12 cellular contexts compared by ENCODE assay signal in genomic region chr3:112134335-112135124, GRCh38. TPM values are rescaled to one million over a fixed set of nuclear protein-coding genes. Genes with fewer than 3 reads are reported as not detected.
A peak's percentile ranks its signal among the peaks of the same experiment; 100 is the strongest.
DNase-seq lines count a peak whose midpoint lies in the region; ATAC-seq, FAIRE-seq and TF ChIP-seq lines count a peak whose summit lies in the region.
"Had no signal": no experiment of that assay in that cellular context is flagged by ENCODE, and none has a peak within 500 bp of the region (broad histone marks: within the 10 kb centered on the region; RNA-seq: fewer than 3 reads in every experiment).

No MANE protein-coding gene starts in this region.

- H3K27me3 Mint-ChIP-seq in CD4-positive, alpha-beta memory T cell: no peaks in the 10 kb centered on the region
- H3K27me3 Mint-ChIP-seq in IgD-negative memory B cell: no peaks in the 10 kb centered on the region

- no peak overlapping the region for H2BK15ac ChIP-seq in neuronal stem cell (ENCODE audit: low read length)

- CTCF ChIA-PET in CD4-positive, alpha-beta memory T cell (lab: Charles Lee; ENCODE audit: partially characterized antibody): interaction anchor here (1.1 to 6.8 kb wide), 3 partner anchors 10 to 159 kb away, joined by 3 to 43 read pairs (median 43); partner anchors contain the start of gene SLC9C1

- H3K4me3 Mint-ChIP-seq in CD4-positive, alpha-beta memory T cell: peak overlapping the region; percentile 14 to 98 (median 56)
- peak overlapping the region in 2 of 4 donors; percentile 50 to 94 for H3K4me3 Mint-ChIP-seq in IgD-negative memory B cell

- H3K18ac ChIP-seq in neuronal stem cell (ENCODE audit: low read length): no peak overlapping the region

- peaks cover 82% of the 10 kb centered on the region for H3K4me1 ChIP-seq in CD4-positive, alpha-beta memory T cell (ENCODE audit: insufficient read depth, low read length)
- H3K4me1 ChIP-seq in neuronal stem cell (ENCODE audit: control insufficient read depth in 2 of 2, insufficient read depth in 1 of 2, low read depth in 1 of 2, low read length in 2 of 2): peaks cover 2 to 12% of the 10 kb centered on the region in 2 donors

- no peak overlapping the region for H3K4me2 ChIP-seq in neuronal stem cell (ENCODE audit: insufficient read depth, low read length, poor library complexity, severe bottlenecking)

- H3K27ac Mint-ChIP-seq in CD4-positive, alpha-beta memory T cell: peak overlapping the region; percentile 97 to 99 (median 98)
- H3K27ac Mint-ChIP-seq in IgD-negative memory B cell: peak overlapping the region; percentile 88 to 97 (median 94)

- no peak overlapping the region for H2BK5ac ChIP-seq in neuronal stem cell (ENCODE audit: low read length)

- H3K36me3 Mint-ChIP-seq in CD4-positive, alpha-beta memory T cell: peaks cover 7 to 10% of the 10 kb centered on the region in 2 donors
- H3K36me3 Mint-ChIP-seq in IgD-negative memory B cell: no peaks in the 10 kb centered on the region

- H3K4ac ChIP-seq in neuronal stem cell (ENCODE audit: low read length): no peak overlapping the region

- H3K27ac ChIP-seq in CD4-positive, alpha-beta memory T cell (ENCODE audit: low read depth, low read length): peak overlapping the region; percentile 76
- H3K27ac ChIP-seq in VCaP (peak overlapping the region; percentile 90), neuronal stem cell (replicated peaks; ENCODE audit: low read length) (no peak overlapping the region)

- POLR2A ChIA-PET in CD4-positive, alpha-beta memory T cell (lab: Charles Lee; ENCODE audit: partially characterized antibody): interaction anchor here (3.5 kb wide), 1 partner anchor 10 kb away, joined by 18 read pairs; no protein-coding TSS in a partner anchor

- TF ChIP-seq CTCF in VCaP (conservative IDR thresholded peaks at IDR 0.05): no peak

- DNase-seq in CD4-positive, alpha-beta memory T cell: peak; percentile 58 to 79 (median 74)
- DNase-seq in neuronal stem cell (ENCODE audit: low spot score) (no peak), kidney glomerular epithelial cell (lab: John Stamatoyannopoulos, UW) (no peak), RCC 7860 (ENCODE audit: low spot score) (no peak)
- DNase-seq: anterior cingulate cortex, NCI-H524 had no signal

- no CpG with 5 or more reads among the region's 8 CpGs for WGBS in neuronal stem cell (ENCODE audit: extremely low coverage in 2 of 2, insufficient read length in 2 of 2, insufficient replicate concordance in 1 of 2), 2 donors

- H3K27me3 ChIP-seq in CD4-positive, alpha-beta memory T cell (ENCODE audit: insufficient read depth, low read length): no peaks in the 10 kb centered on the region
- H3K27me3 ChIP-seq in neuronal stem cell (ENCODE audit: control insufficient read depth in 3 of 3, insufficient read depth in 3 of 3, low read depth in 1 of 3, low read length in 3 of 3): no peaks in the 10 kb centered on the region

- H4K91ac ChIP-seq in neuronal stem cell (ENCODE audit: low read depth, low read length, poor library complexity): no peak overlapping the region

- no peak for ATAC-seq in GM19328 (IDR thresholded peaks at IDR 0.05; ENCODE audit: unreplicated experiment)

- H2BK12ac ChIP-seq in neuronal stem cell (ENCODE audit: low read length): no peak overlapping the region

- H3K4me3 ChIP-seq in CD4-positive, alpha-beta memory T cell (ENCODE audit: low read length in 2 of 2): peak overlapping the region in 1 of 2 donors; percentile 6
- H3K4me3 ChIP-seq in neuronal stem cell (ENCODE audit: low read length in 2 of 2): no peak overlapping the region

- no peak overlapping the region for H4K8ac ChIP-seq in neuronal stem cell (ENCODE audit: low read depth, low read length)

- no peak overlapping the region for H2AK5ac ChIP-seq in neuronal stem cell (ENCODE audit: low read depth, low read length)

- H3K14ac ChIP-seq in neuronal stem cell (ENCODE audit: low read length): no peak overlapping the region

- no peak overlapping the region for H3K9ac ChIP-seq in neuronal stem cell (ENCODE audit: low read depth, low read length, poor library complexity)

- H3K36me3 ChIP-seq in CD4-positive, alpha-beta memory T cell (ENCODE audit: insufficient read depth, low read length): no peaks in the 10 kb centered on the region
- H3K36me3 ChIP-seq in neuronal stem cell (replicated peaks in 1 of 2; ENCODE audit: control insufficient read depth in 2 of 2, insufficient read depth in 2 of 2, low read length in 2 of 2): no peaks in the 10 kb centered on the region

- intact Hi-C loops in CD4-positive, alpha-beta memory T cell (cut with micrococcal nuclease): no loop called here

- H2BK120ac ChIP-seq in neuronal stem cell (ENCODE audit: low read depth, low read length): no peak overlapping the region

- FAIRE-seq in islet of Langerhans (lab: Jason Lieb, UNC) (peak; percentile 36), RCC 7860 (lab: Jason Lieb, UNC) (no peak)

- H3K9me3 ChIP-seq in CD4-positive, alpha-beta memory T cell (ENCODE audit: control insufficient read depth in 1 of 2, low read length in 2 of 2): no peaks in the 10 kb centered on the region
- H3K9me3 ChIP-seq in neuronal stem cell (replicated peaks in 1 of 2; ENCODE audit: control insufficient read depth in 2 of 2, insufficient read depth in 1 of 2, low read depth in 1 of 2, low read length in 2 of 2): peaks cover 0 to 1% of the 10 kb centered on the region in 2 donors

- no peaks in the 10 kb centered on the region for H3K9me3 Mint-ChIP-seq in CD4-positive, alpha-beta memory T cell
- H3K9me3 Mint-ChIP-seq in IgD-negative memory B cell: no peaks in the 10 kb centered on the region

- no peak overlapping the region for H3K23ac ChIP-seq in neuronal stem cell (ENCODE audit: low read depth, low read length, poor library complexity)

- no peaks in the 10 kb centered on the region for H3K79me1 ChIP-seq in neuronal stem cell (ENCODE audit: low read depth, low read length)

- peaks cover 60 to 84% (median 70%) of the 10 kb centered on the region in 4 donors for H3K4me1 Mint-ChIP-seq in CD4-positive, alpha-beta memory T cell
- peaks cover 50 to 64% (median 50%) of the 10 kb centered on the region in 3 donors for H3K4me1 Mint-ChIP-seq in IgD-negative memory B cell

- no peak overlapping the region for H2AFZ ChIP-seq in neuronal stem cell (ENCODE audit: low read length)

RNA-seq across cellular contexts. Expression of gene GCSAM, which starts 1.5 kb away (rescaled TPM):
- 10 to 100 TPM; 40.9 to 42.1 TPM for total RNA-seq in CD4-positive, alpha-beta memory T cell
- 10 to 100 TPM; 36.8 to 41.2 TPM for polyA plus RNA-seq in CD4-positive, alpha-beta memory T cell
- 34.0 TPM for polyA plus RNA-seq in IgD-negative memory B cell
- not detected for polyA plus RNA-seq in neuronal stem cell (2013, experiment 1 of 2)
- not detected for polyA plus RNA-seq in neuronal stem cell (2013, experiment 2 of 2)
- total RNA-seq: glomerular endothelial cell, HT1080 had no signal

RNA-seq across cellular contexts. Expression of gene C3orf52, which starts 48.3 kb away (rescaled TPM):
- 1 to 10 TPM; 2.0 to 2.3 TPM for total RNA-seq in CD4-positive, alpha-beta memory T cell
- polyA plus RNA-seq in CD4-positive, alpha-beta memory T cell: 1 to 10 TPM in 1 of 2 donors, under 1 TPM in 1; 0.47 to 2.1 TPM
- 0.50 TPM for polyA plus RNA-seq in IgD-negative memory B cell
- 1.4 TPM for polyA plus RNA-seq in neuronal stem cell (2013, experiment 1 of 2)
- polyA plus RNA-seq in neuronal stem cell (2013, experiment 2 of 2): 1.6 TPM

Comparison
In these comparisons a context has a peak if more than half of its experiments do, and no peak if none do; other contexts are left out.
1. DNase-seq: peak in CD4-positive, alpha-beta memory T cell (5 of 5); none in neuronal stem cell (single experiment), kidney glomerular epithelial cell (single experiment) and RCC 7860 (single experiment).